8 cellular contexts compared by ENCODE assay signal in genomic region chr22:24803064-24803542, GRCh38. TPM values are rescaled to one million over a fixed set of nuclear protein-coding genes. Genes with fewer than 3 reads are reported as not detected.
DNase-seq lines count a peak whose midpoint lies in the region; ATAC-seq and TF ChIP-seq lines count a peak whose summit lies in the region.

No MANE protein-coding gene starts in this region.

- no peak for ATAC-seq in GM19397 (IDR thresholded peaks at IDR 0.05; ENCODE audit: unreplicated experiment)

- H2BK120ac ChIP-seq in trophoblast cell (ENCODE audit: insufficient read depth, low read length, poor library complexity) = no peak overlapping the region

- no peaks in the 10 kb centered on the region for H3K9me3 ChIP-seq in trophoblast cell (ENCODE audit: insufficient read depth, low read depth, low read length)

- no peak overlapping the region for H2BK5ac ChIP-seq in trophoblast cell (ENCODE audit: low read depth, low read length, poor library complexity)

- H3K27me3 ChIP-seq in trophoblast cell (ENCODE audit: insufficient read depth, low read length) = no peaks in the 10 kb centered on the region

- H2AK5ac ChIP-seq in trophoblast cell (ENCODE audit: low read length) = no peak overlapping the region

- no CpG with 5 or more reads among the region's 3 CpGs for WGBS in trophoblast cell (ENCODE audit: extremely low coverage, insufficient coverage, insufficient read length)

- H3K79me1 ChIP-seq in trophoblast cell (ENCODE audit: low read length) = peaks cover 2% of the 10 kb centered on the region

- no peak overlapping the region for H4K12ac ChIP-seq in trophoblast cell (ENCODE audit: low read depth, low read length)

- H3K9ac ChIP-seq in trophoblast cell (ENCODE audit: low read length) = no peak overlapping the region

- H3K4me1 ChIP-seq in trophoblast cell (ENCODE audit: control insufficient read depth in 1 of 2, insufficient read depth in 2 of 2, low read length in 2 of 2) = peaks cover 0 to 2% of the 10 kb centered on the region in 2 experiments

- no peak overlapping the region for H3K4me3 Mint-ChIP-seq in activated T-cell treated with anti-CD3 and anti-CD28 coated beads, Interleukin-2, amount 50 U/mL, for 24 hours

- H3K27me3 Mint-ChIP-seq in activated T-cell treated with anti-CD3 and anti-CD28 coated beads, Interleukin-2, amount 50 U/mL, for 24 hours = peaks cover 3% of the 10 kb centered on the region

- H3K4me3 ChIP-seq in fibroblast of villous mesenchyme (ENCODE audit: low read depth, low read length) (no peak overlapping the region), trophoblast cell (ENCODE audit: low read depth, low read length) (no peak overlapping the region)

- H2AFZ ChIP-seq in trophoblast cell (ENCODE audit: insufficient read depth, low read length, poor library complexity) = no peak overlapping the region

- H3K27ac Mint-ChIP-seq in activated T-cell treated with anti-CD3 and anti-CD28 coated beads, Interleukin-2, amount 50 U/mL, for 24 hours = no peak overlapping the region

- no peak overlapping the region for H2BK12ac ChIP-seq in trophoblast cell (ENCODE audit: low read length)

- peak; percentile 92 for TF ChIP-seq CTCF in fibroblast of villous mesenchyme (IDR thresholded peaks at IDR 0.05; ENCODE audit: insufficient read depth, low read depth, low read length)

- no peak overlapping the region for H3K18ac ChIP-seq in trophoblast cell (ENCODE audit: low read length)

- no peak overlapping the region for H3K4ac ChIP-seq in trophoblast cell (ENCODE audit: low read depth, low read length)

- H3K9me3 Mint-ChIP-seq in activated T-cell treated with anti-CD3 and anti-CD28 coated beads, Interleukin-2, amount 50 U/mL, for 24 hours = no peaks in the 10 kb centered on the region

- H3K23ac ChIP-seq in trophoblast cell (ENCODE audit: low read length) = no peak overlapping the region

- no peaks in the 10 kb centered on the region for H3K36me3 Mint-ChIP-seq in activated T-cell treated with anti-CD3 and anti-CD28 coated beads, Interleukin-2, amount 50 U/mL, for 24 hours (ENCODE audit: low read depth)

- H3K27ac ChIP-seq in trophoblast cell (ENCODE audit: low read depth, low read length) = no peak overlapping the region

- no peak overlapping the region for H4K91ac ChIP-seq in trophoblast cell (ENCODE audit: low read depth, low read length)

- H4K8ac ChIP-seq in trophoblast cell (ENCODE audit: low read depth, low read length) = no peak overlapping the region

- no peak overlapping the region for H3K4me2 ChIP-seq in trophoblast cell (ENCODE audit: low read length)

- H3K14ac ChIP-seq in trophoblast cell (ENCODE audit: low read length) = no peak overlapping the region

- H3K79me2 ChIP-seq in trophoblast cell (ENCODE audit: control insufficient read depth, insufficient read depth, low read length, poor library complexity) = no peaks in the 10 kb centered on the region

- H3K4me1 Mint-ChIP-seq in activated T-cell treated with anti-CD3 and anti-CD28 coated beads, Interleukin-2, amount 50 U/mL, for 24 hours (ENCODE audit: low read depth) = peaks cover 23% of the 10 kb centered on the region

- DNase-seq in NCI-H510A treated with DMSO at 0.1 percent for 48 hours (lab: John Stamatoyannopoulos, UW) (peak; percentile 42), NCI-H510A (lab: John Stamatoyannopoulos, UW) (no peak), NCI-H460 (ENCODE audit: extremely low read depth, low read depth) (peak; percentile 38), fibroblast of villous mesenchyme (ENCODE audit: low read depth) (peak; percentile 32), trophoblast cell (peak; percentile 18 to 71), H4 (ENCODE audit: low spot score) (no peak)
- DNase-seq in activated T-cell treated with anti-CD3 and anti-CD28 coated beads, Interleukin-2, amount 50 U/mL, for 24 hours = peak; percentile 71

- no peaks in the 10 kb centered on the region for H3K36me3 ChIP-seq in trophoblast cell (ENCODE audit: control insufficient read depth in 1 of 2, insufficient read depth in 2 of 2, low read length in 2 of 2)

RNA-seq across cellular contexts. Expression of gene SGSM1, which starts 2.9 kb away (rescaled TPM):
- 0.26 and 1.1 TPM in 2 replicates for total RNA-seq in NCI-H460 (2014; rRNA removed; shearing (Covaris generic))
- polyA plus RNA-seq in NCI-H460 (2014; cell fraction: nucleus; rRNA removed) = 0.38 TPM in 1 of 2 replicates, not detected in the other
- total RNA-seq in fibroblast of villous mesenchyme = not detected in 2 replicates
- 0.04 and 0.08 TPM in 2 replicates for polyA plus RNA-seq in trophoblast cell (2013)
- 0.23 TPM in 1 of 2 replicates, not detected in the other for total RNA-seq in H4 (2014; rRNA removed; shearing (Covaris generic))

RNA-seq across cellular contexts. Expression of gene PIWIL3, which starts 28.6 kb away (rescaled TPM):
- not detected in 2 replicates for total RNA-seq in NCI-H460 (2014; rRNA removed; shearing (Covaris generic))
- not detected in 2 replicates for polyA plus RNA-seq in NCI-H460 (2014; cell fraction: nucleus; rRNA removed)
- not detected in 2 replicates for total RNA-seq in fibroblast of villous mesenchyme
- polyA plus RNA-seq in trophoblast cell (2013) = 0.01 TPM in 1 of 2 replicates, not detected in the other
- total RNA-seq in H4 (2014; rRNA removed; shearing (Covaris generic)) = not detected in 2 replicates

Comparison
In these comparisons a context has a peak if more than half of its experiments do, and no peak if none do; other contexts are left out.
1. DNase-seq: peak in NCI-H510A treated with DMSO at 0.1 percent for 48 hours (single experiment), NCI-H460 (single experiment), activated T-cell treated with anti-CD3 and anti-CD28 coated beads, Interleukin-2, amount 50 U/mL, for 24 hours (single experiment), fibroblast of villous mesenchyme (single experiment) and trophoblast cell (2 of 2); none in NCI-H510A (single experiment) and H4 (single experiment).